ENCODE assay signal across 19 cellular contexts in genomic region chr20:20073851-20074252, GRCh38. TPM values are rescaled to one million over a fixed set of nuclear protein-coding genes. Genes with fewer than 3 reads are reported as not detected.
DNase-seq lines count a peak whose midpoint lies in the region; ATAC-seq and TF ChIP-seq lines count a peak whose summit lies in the region.
"Had no signal": no experiment of that assay in that cellular context is flagged by ENCODE, and none has a peak within 500 bp of the region (broad histone marks: within the 10 kb centered on the region; RNA-seq: fewer than 3 reads in every experiment).

No MANE protein-coding gene starts in this region.

- peaks cover 47% of the 10 kb centered on the region for H3K27me3 ChIP-seq in PC-3 (ENCODE audit: low read length)

- H3K4me2 ChIP-seq in PC-3 (ENCODE audit: low read length), result no peak overlapping the region
- H3K4me2 ChIP-seq: KMS-11 had no signal

- POLR2A ChIA-PET in PC-3 (lab: Charles Lee; ENCODE audit: unreplicated experiment), result no interaction called here

- H2AFZ ChIP-seq in PC-3 (ENCODE audit: low read length), result no peak overlapping the region

- no peak overlapping the region for H3K9ac ChIP-seq in PC-3 (ENCODE audit: low read length)
- H3K9ac ChIP-seq: KMS-11 had no signal

- intact Hi-C loops in PC-3 (cut with micrococcal nuclease), result no loop called here

- CTCF ChIA-PET in PC-3 (lab: Charles Lee), result no interaction called here

- no peaks in the 10 kb centered on the region for H4K20me1 ChIP-seq in PC-3 (ENCODE audit: low read length)

- H3K79me2 ChIP-seq in PC-3 (ENCODE audit: low read length), result no peaks in the 10 kb centered on the region

- H3K9me2 ChIP-seq in PC-3 (replicated peaks; ENCODE audit: low read length), result no peaks in the 10 kb centered on the region

- H3F3A ChIP-seq in PC-3 (ENCODE audit: low read length, unreplicated experiment), result no peaks in the 10 kb centered on the region

- ATAC-seq in PC-3 (no peak), HG03378 (IDR thresholded peaks at IDR 0.05; ENCODE audit: unreplicated experiment) (no peak), HG03442 (IDR thresholded peaks at IDR 0.05; ENCODE audit: unreplicated experiment) (no peak)
- ATAC-seq: activated naive CD4-positive, alpha-beta T cell treated with anti-CD3 and anti-CD28 coated beads, Interleukin-2, amount 50 U/mL, for 72 hours; heart left ventricle; SK-N-SH treated with all-trans-retinoic acid at 6 μM for 48 hours; stimulated activated effector memory CD8-positive, alpha-beta T cell treated with anti-CD3 and anti-CD28 coated beads, Interleukin-12 subunit alpha, Interleukin-12 subunit beta, amount 100 ng/mL, for 72 hours had no signal

- H3K4me3 ChIP-seq in PC-3 (ENCODE audit: low read length), result no peak overlapping the region
- H3K4me3 ChIP-seq: cardiac muscle cell, heart left ventricle had no signal

- BruUV-seq in PC-3 (replicated peaks; lab: Mats Ljungman, UMichigan), result no TSS peak

- no peaks in the 10 kb centered on the region for H3K4me1 ChIP-seq in PC-3 (ENCODE audit: insufficient read depth, low read length)
- H3K4me1 ChIP-seq: BE2C had no signal

- no peaks in the 10 kb centered on the region for H3K9me3 ChIP-seq in PC-3 (ENCODE audit: low read length)
- H3K9me3 ChIP-seq: BE2C, heart left ventricle had no signal

- DNase-seq in Ammon's horn (ENCODE audit: low spot score) (peak; percentile 48), NCI-H1092 treated with DMSO at 0.1 percent for 48 hours (lab: John Stamatoyannopoulos, UW) (peak; percentile 93), NCI-H748 treated with DMSO at 0.1 percent for 48 hours (lab: John Stamatoyannopoulos, UW) (peak; percentile 22), kidney tubule cell (ENCODE audit: low spot score) (peak; percentile 49), PC-3 (no peak), UCSD-AML1 (lab: John Stamatoyannopoulos, UW; ENCODE audit: unreplicated experiment) (no peak)
- DNase-seq: BE2C; DND-41; heart left ventricle; kidney glomerular epithelial cell; stimulated activated CD4-positive, alpha-beta T cell treated with anti-CD3 and anti-CD28 coated beads, Interleukin-4, amount 100 ng/mL, for 24 hours had no signal

- no peak overlapping the region for H3K27ac ChIP-seq in PC-3 (ENCODE audit: low read length)
- H3K27ac ChIP-seq: cardiac muscle cell, heart left ventricle, KMS-11 had no signal

- TF ChIP-seq CTCF in PC-3 (conservative IDR thresholded peaks at IDR 0.05; ENCODE audit: low read depth, low read length), result no peak

- H3K36me3 ChIP-seq in PC-3 (ENCODE audit: low read depth, low read length), result no peaks in the 10 kb centered on the region
- H3K36me3 ChIP-seq: BE2C, cardiac muscle cell, heart left ventricle had no signal

RNA-seq across cellular contexts. Expression of gene CFAP61, which starts 21.5 kb away (rescaled TPM):
- not detected in 2 replicates for total RNA-seq in PC-3 (2014; rRNA removed)
- total RNA-seq: cardiac muscle cell, pulmonary artery endothelial cell had no signal

RNA-seq across cellular contexts. Expression of gene CRNKL1, which starts 21.6 kb away (rescaled TPM):
- total RNA-seq in PC-3 (2014; rRNA removed), result 17.2 and 22.5 TPM in 2 replicates

RNA-seq across cellular contexts. Expression of gene NAA20, which starts 56.7 kb away (rescaled TPM):
- total RNA-seq in PC-3 (2014; rRNA removed), result 107 and 113 TPM in 2 replicates

Comparison
In these comparisons a context has a peak if more than half of its experiments do, and no peak if none do; other contexts are left out.
1. DNase-seq: peak in Ammon's horn (single experiment), NCI-H1092 treated with DMSO at 0.1 percent for 48 hours (single experiment), NCI-H748 treated with DMSO at 0.1 percent for 48 hours (single experiment) and kidney tubule cell (single experiment); none in PC-3 (single experiment) and UCSD-AML1 (single experiment).